9 cellular contexts compared by ENCODE assay signal in genomic region chr11:128802358-128802981, GRCh38.
A peak's percentile ranks its signal among the peaks of the same experiment; 100 is the strongest.
DNase-seq lines count a peak whose midpoint lies in the region; ATAC-seq and TF ChIP-seq lines count a peak whose summit lies in the region.
"Had no signal": no experiment of that assay in that cellular context is flagged by ENCODE, and none has a peak within 500 bp of the region (broad histone marks: within the 10 kb centered on the region; RNA-seq: fewer than 3 reads in every experiment).

No MANE protein-coding gene starts in this region.

- no peak overlapping the region for H2AFZ ChIP-seq in neural cell (ENCODE audit: low read depth, low read length)

- H3F3A ChIP-seq in neural cell (ENCODE audit: insufficient read depth, low read length, poor library complexity, severe bottlenecking), result no peaks in the 10 kb centered on the region

- peaks cover 49% of the 10 kb centered on the region for H3K4me1 Mint-ChIP-seq in central memory CD8-positive, alpha-beta T cell

- H3K27me3 ChIP-seq in neural cell (ENCODE audit: insufficient read depth, low read depth, low read length), result no peaks in the 10 kb centered on the region
- H3K27me3 ChIP-seq: BLaER1 treated with 17β-estradiol and CSF1 and Interleukin-3, amounts not matched to agents 10 nM and 100 nM had no signal

- TF ChIP-seq CTCF in neural cell (IDR thresholded peaks at IDR 0.05; ENCODE audit: poor library complexity, severe bottlenecking), result peak; percentile 68

- ATAC-seq in central memory CD8-positive, alpha-beta T cell (replicated peaks; ENCODE audit: extremely low read depth, poor library complexity, severe bottlenecking), result no peak
- no peak for ATAC-seq in GM21723 (IDR thresholded peaks at IDR 0.05; ENCODE audit: unreplicated experiment)
- ATAC-seq in HG02870 (IDR thresholded peaks at IDR 0.05; ENCODE audit: unreplicated experiment), result no peak

- H3K9me2 ChIP-seq in neural cell (ENCODE audit: insufficient read depth, low read length), result no peaks in the 10 kb centered on the region

- no peak overlapping the region for H3K9ac ChIP-seq in neural cell (ENCODE audit: low read length)
- H3K9ac ChIP-seq: BLaER1 treated with 17β-estradiol and CSF1 and Interleukin-3, amounts not matched to agents 10 nM and 100 nM had no signal

- peak; percentile 67 for TF ChIP-seq RAD21 in neural cell (conservative IDR thresholded peaks at IDR 0.05)

- peaks cover 44% of the 10 kb centered on the region for H3K36me3 Mint-ChIP-seq in central memory CD8-positive, alpha-beta T cell (ENCODE audit: insufficient read depth)

- TF ChIP-seq EP300 in neural cell (conservative IDR thresholded peaks at IDR 0.05; ENCODE audit: poor library complexity, severe bottlenecking), result no peak

- H3K79me2 ChIP-seq in neural cell (replicated peaks; ENCODE audit: insufficient read depth, low read length), result no peaks in the 10 kb centered on the region

- no peak overlapping the region for H3K4me3 Mint-ChIP-seq in central memory CD8-positive, alpha-beta T cell

- H3K36me3 ChIP-seq in neural cell (ENCODE audit: insufficient read depth, low read length), result no peaks in the 10 kb centered on the region

- no peak overlapping the region for H3K4me3 ChIP-seq in neural cell (ENCODE audit: low read length)
- H3K4me3 ChIP-seq: BLaER1 treated with 17β-estradiol and CSF1 and Interleukin-3, amounts not matched to agents 10 nM and 100 nM had no signal

- H3K4me2 ChIP-seq in neural cell (ENCODE audit: low read length), result no peak overlapping the region

- H3K9me3 ChIP-seq in neural cell (ENCODE audit: low read length), result no peaks in the 10 kb centered on the region
- H3K9me3 ChIP-seq: BLaER1 treated with 17β-estradiol and CSF1 and Interleukin-3, amounts not matched to agents 10 nM and 100 nM had no signal

- no peaks in the 10 kb centered on the region for H3K27me3 Mint-ChIP-seq in central memory CD8-positive, alpha-beta T cell

- no peaks in the 10 kb centered on the region for H4K20me1 ChIP-seq in neural cell (ENCODE audit: insufficient read depth)

- H3K27ac Mint-ChIP-seq in central memory CD8-positive, alpha-beta T cell (ENCODE audit: low read depth), result peak overlapping the region; percentile 52

- no peaks in the 10 kb centered on the region for H3K9me3 Mint-ChIP-seq in central memory CD8-positive, alpha-beta T cell

- DNase-seq in NCI-H1105 treated with DMSO at 0.1 percent for 48 hours (lab: John Stamatoyannopoulos, UW) (peak; percentile 37), NCI-H1105 (lab: John Stamatoyannopoulos, UW) (no peak), LHCN-M2 (ENCODE audit: low read depth) (peak; percentile 22)
- no peak for DNase-seq in central memory CD8-positive, alpha-beta T cell (ENCODE audit: low spot score in 2 of 2)
- no peak for DNase-seq in activated naive CD4-positive, alpha-beta T cell treated with anti-CD3 and anti-CD28 coated beads, Interleukin-2, amount 50 U/mL, for 16 hours

- no peak overlapping the region for H3K27ac ChIP-seq in neural cell (ENCODE audit: low read length)
- H3K27ac ChIP-seq: BLaER1 treated with 17β-estradiol and CSF1 and Interleukin-3, amounts not matched to agents 10 nM and 100 nM had no signal

TF ChIP-seq in neural cell, 6 proteins besides CTCF, POLR2A, EP300 and RAD21:
- TF ChIP-seq POLR2AphosphoS5 (IDR thresholded peaks at IDR 0.05) (no peak), SMC3 (conservative IDR thresholded peaks at IDR 0.05; ENCODE audit: poor library complexity) (peak; percentile 74)

Comparison
In these comparisons a context has a peak if more than half of its experiments do, and no peak if none do; other contexts are left out.
1. DNase-seq: peak in NCI-H1105 treated with DMSO at 0.1 percent for 48 hours (single experiment) and LHCN-M2 (single experiment); none in NCI-H1105 (single experiment), central memory CD8-positive, alpha-beta T cell (0 of 2) and activated naive CD4-positive, alpha-beta T cell treated with anti-CD3 and anti-CD28 coated beads, Interleukin-2, amount 50 U/mL, for 16 hours (single experiment).